Comparison of ENCODE assay signal across 8 cellular contexts in the genomic region with DNA sequence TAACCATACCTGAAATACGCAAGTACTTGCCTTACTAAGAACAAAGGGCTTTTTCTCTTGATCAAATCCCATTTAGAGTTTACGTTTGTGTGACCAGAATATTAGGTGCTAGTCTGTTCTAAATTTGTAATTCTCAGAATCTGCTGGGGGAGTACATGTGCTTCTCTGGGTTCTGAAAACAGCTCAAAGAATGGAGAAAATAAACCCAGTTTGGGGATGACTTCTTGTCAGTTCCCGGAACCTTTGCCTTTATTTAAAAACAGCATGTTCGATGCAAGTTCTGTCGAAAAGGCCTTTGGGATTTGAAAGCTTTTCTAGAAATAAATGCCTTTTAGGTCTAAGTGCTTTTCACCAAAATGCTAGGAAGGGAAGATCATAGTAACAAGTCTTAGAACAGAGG.
A peak's percentile ranks its signal among the peaks of the same experiment; 100 is the strongest.
DNase-seq lines count a peak whose midpoint lies in the region; FAIRE-seq and TF ChIP-seq lines count a peak whose summit lies in the region.

No MANE protein-coding gene starts in this region.

- H3K36me3 ChIP-seq in A673 (ENCODE audit: insufficient read depth, low read length, poor library complexity, severe bottlenecking) (peaks cover 21% of the 10 kb centered on the region), OCI-LY1 (ENCODE audit: insufficient read depth, low read length) (peaks cover 21% of the 10 kb centered on the region), duodenal mucosa (ENCODE audit: control insufficient read depth in 1 of 2, insufficient read depth in 2 of 2, low read length in 2 of 2) (peaks cover 15 to 16% of the 10 kb centered on the region in 2 donors)

- no peaks in the 10 kb centered on the region for H3K9me3 ChIP-seq in A673 (ENCODE audit: low read depth, low read length, poor library complexity, severe bottlenecking)
- H3K9me3 ChIP-seq in OCI-LY1 (ENCODE audit: low read length) = no peaks in the 10 kb centered on the region
- H3K9me3 ChIP-seq in duodenal mucosa (ENCODE audit: control insufficient read depth in 1 of 2, low read length in 2 of 2) = no peaks in the 10 kb centered on the region

- H3K4me3 ChIP-seq in A673 (ENCODE audit: low read depth, low read length, poor library complexity, severe bottlenecking) (peak overlapping the region; percentile 53), OCI-LY1 (ENCODE audit: low read depth, low read length, poor library complexity, severe bottlenecking) (peak overlapping the region; percentile 71), duodenal mucosa (ENCODE audit: low read depth in 1 of 2, low read length in 2 of 2) (peak overlapping the region; percentile 69 to 72)

- TF ChIP-seq CTCF in A673 (conservative IDR thresholded peaks at IDR 0.05; ENCODE audit: low read depth, low read length) = no peak
- TF ChIP-seq CTCF in OCI-LY1 (IDR thresholded peaks at IDR 0.05; ENCODE audit: low read length) = no peak
- TF ChIP-seq CTCF in nephron (IDR thresholded peaks at IDR 0.05; ENCODE audit: unreplicated experiment in 3 of 3) = no peak

- H3K9me3 Mint-ChIP-seq in nephron = no peaks in the 10 kb centered on the region

- no peak for TF ChIP-seq POLR2A in GM12891 (IDR thresholded peaks at IDR 0.05; ENCODE audit: low read depth, low read length)

- H3K27ac ChIP-seq in A673 (ENCODE audit: low read depth, low read length, poor library complexity, severe bottlenecking) = peak overlapping the region; percentile 89
- H3K27ac ChIP-seq in OCI-LY1 (ENCODE audit: low read depth, low read length, poor library complexity, severe bottlenecking) = peak overlapping the region; percentile 94
- H3K27ac ChIP-seq in duodenal mucosa (ENCODE audit: low read depth, low read length) = peak overlapping the region; percentile 87

- no peak for FAIRE-seq in GM12891 (lab: Jason Lieb, UNC)

- DNase-seq in A673 (ENCODE audit: low spot score) (no peak), GM12891 (ENCODE audit: insufficient read length, low spot score) (no peak), dermis blood vessel endothelial cell (no peak), COR-L47 (lab: John Stamatoyannopoulos, UW) (no peak)
- no peak for DNase-seq in activated effector memory CD4-positive, alpha-beta T cell treated with anti-CD3 and anti-CD28 coated beads, Interleukin-2, amount 50 U/mL, for 16 hours

- H3K9ac ChIP-seq in OCI-LY1 (ENCODE audit: low read length) (peak overlapping the region; percentile 87), duodenal mucosa (ENCODE audit: low read depth in 1 of 2, low read length in 2 of 2) (peak overlapping the region; percentile 73 to 78)

- no TSS peak for BruUV-seq in A673 (replicated peaks; lab: Mats Ljungman, UMichigan)

- H4K20me1 ChIP-seq in OCI-LY1 (ENCODE audit: insufficient read depth, low read length) = no peaks in the 10 kb centered on the region

- intact Hi-C loops in A673 (cut with micrococcal nuclease; ENCODE audit: unreplicated experiment) = loop anchor here (2.0 to 10.0 kb wide), 2 partner anchors 34 to 294 kb away; no protein-coding TSS in a partner anchor

- H3K4me2 ChIP-seq in OCI-LY1 (ENCODE audit: low read length) = peak overlapping the region; percentile 94

- POLR2A ChIA-PET in A673 (lab: Charles Lee; ENCODE audit: low non-redundant PET) = no interaction called here

- peak overlapping the region; percentile 92 to 96 (median 94) for H3K27ac Mint-ChIP-seq in nephron

- H3F3A ChIP-seq in OCI-LY1 (ENCODE audit: insufficient read depth, low read length) = peaks cover 13% of the 10 kb centered on the region; the same call in 1 of the 2 replicates

- peaks cover 29% of the 10 kb centered on the region for H3K36me3 Mint-ChIP-seq in nephron (ENCODE audit: low read depth)

- H3K4me1 ChIP-seq in A673 (ENCODE audit: insufficient read depth, low read length, poor library complexity, severe bottlenecking) = peaks cover 61% of the 10 kb centered on the region
- H3K4me1 ChIP-seq in OCI-LY1 (ENCODE audit: insufficient read depth, low read length, severe bottlenecking) = peaks cover 100% of the 10 kb centered on the region
- peaks cover 54 to 69% of the 10 kb centered on the region in 2 donors for H3K4me1 ChIP-seq in duodenal mucosa (ENCODE audit: control insufficient read depth in 1 of 2, insufficient read depth in 2 of 2, low read length in 2 of 2)

- no peak overlapping the region for H2AFZ ChIP-seq in OCI-LY1 (ENCODE audit: low read length)

- H3K4me3 Mint-ChIP-seq in nephron = peak overlapping the region; percentile 81 to 87 (median 84)

- H3K27me3 Mint-ChIP-seq in nephron (ENCODE audit: low read depth) = no peaks in the 10 kb centered on the region

- no peaks in the 10 kb centered on the region for H3K9me2 ChIP-seq in OCI-LY1 (ENCODE audit: low read depth, low read length)

- H3K27me3 ChIP-seq in A673 (replicated peaks; ENCODE audit: insufficient read depth, low read depth, low read length, poor library complexity) (no peaks in the 10 kb centered on the region), OCI-LY1 (ENCODE audit: insufficient read depth, low read length) (no peaks in the 10 kb centered on the region), duodenal mucosa (ENCODE audit: control insufficient read depth in 1 of 2, insufficient read depth in 2 of 2, low read length in 2 of 2) (no peaks in the 10 kb centered on the region)

- CTCF ChIA-PET in A673 (lab: Charles Lee) = no interaction called here

- H3K79me2 ChIP-seq in OCI-LY1 (ENCODE audit: insufficient read depth, low read length) = peaks cover 26% of the 10 kb centered on the region

- H3K4me1 Mint-ChIP-seq in nephron = peaks cover 78% of the 10 kb centered on the region

TF ChIP-seq in GM12891, 5 proteins besides CTCF, POLR2A, EP300 and RAD21:
- TF ChIP-seq TAF1 (IDR thresholded peaks at IDR 0.05; ENCODE audit: low read depth, low read length) = no peak
- no peak for TF ChIP-seq PAX5 (IDR thresholded peaks at IDR 0.05; ENCODE audit: insufficient read depth, low read length, severe bottlenecking)
- no peak for TF ChIP-seq POU2F2 (IDR thresholded peaks at IDR 0.05; ENCODE audit: low read depth, low read length)
- no peak for TF ChIP-seq POLR2AphosphoS5 (IDR thresholded peaks at IDR 0.05; ENCODE audit: low read depth, low read length)
- TF ChIP-seq SPI1 (IDR thresholded peaks at IDR 0.05; ENCODE audit: low read depth, low read length) = no peak
